ENCODE assay signal across 29 cellular contexts in genomic region chr20:9038791-9039190, GRCh38. TPM values are rescaled to one million over a fixed set of nuclear protein-coding genes. Genes with fewer than 3 reads are reported as not detected.
"Had no signal": no experiment of that assay in that cellular context is flagged by ENCODE, and none has a peak within 500 bp of the region (broad histone marks: within the 10 kb centered on the region; RNA-seq: fewer than 3 reads in every experiment).

No MANE protein-coding gene starts in this region.

- H3K4me3 ChIP-seq: heart right ventricle, lung, neural progenitor cell, sigmoid colon, testis, uterus had no signal

- FAIRE-seq: kidney, TTC549 had no signal

- H3K9ac ChIP-seq: neural progenitor cell had no signal

- H3K9me3 Mint-ChIP-seq: activated T-helper 1 cell treated with anti-CD3 and anti-CD28 coated beads, Interleukin-12 subunit alpha, Interleukin-12 subunit beta, Interleukin-2, Interleukin-4 antibody, amounts not matched to agents 30 ng/mL and 10 ng/mL and 1 ng/mL, durations not matched to agents 14 hours and 24 hours and 36 hours; dendritic cell treated with granulocyte-macrophage colony-stimulating factor and Interleukin-4, amounts not matched to agents 40 ng/mL and 50 ng/mL, for 4 days; neural progenitor cell had no signal

- H3K4me1 ChIP-seq: heart right ventricle, neural progenitor cell, sigmoid colon, testis, uterus had no signal

- DNase-seq: activated CD4-positive, alpha-beta T cell treated with anti-CD3 and anti-CD28 coated beads for 1 hour; activated CD4-positive, alpha-beta T cell treated with anti-CD3 and anti-CD28 coated beads, Interleukin-2, amount 50 U/mL, for 1 hour; activated CD8-positive, alpha-beta T cell treated with anti-CD3 and anti-CD28 coated beads, Interleukin-2, amount 10 ng/mL, durations not matched to agents 7 days and 5 days; activated gamma-delta T cell; aorta; caudate nucleus; effector CD4-positive, alpha-beta T cell; erythroblast; heart right ventricle; kidney; naive thymus-derived CD4-positive, alpha-beta T cell; retina; sigmoid colon; stimulated activated CD4-positive, alpha-beta T cell treated with anti-CD3 and anti-CD28 coated beads, Interleukin-2, amount 100 ng/mL, for 48 hours; stimulated activated CD8-positive, alpha-beta memory T cell treated with anti-CD3 and anti-CD28 coated beads, Interleukin-4, amount 100 ng/mL, for 48 hours; stimulated activated naive B cell treated with anti-CD40 and anti-IgM and Interleukin-4, amounts not matched to agents 10 μg/mL and 1 μg/mL and 100 μg/mL, for 72 hours; testis; trophoblast cell; uterus had no signal

- ATAC-seq: activated CD8-positive, alpha-beta T cell treated with anti-CD3 and anti-CD28 coated beads, Interleukin-2, amount 10 ng/mL, durations not matched to agents 7 days and 5 days; heart right ventricle; left lobe of liver; naive thymus-derived CD4-positive, alpha-beta T cell; stimulated activated naive B cell treated with anti-CD40 and anti-IgM and Interleukin-4, amounts not matched to agents 10 μg/mL and 1 μg/mL and 100 μg/mL, for 72 hours had no signal

- H3K36me3 ChIP-seq: heart right ventricle, neural progenitor cell, sigmoid colon, uterus had no signal

- H3K27me3 ChIP-seq: heart right ventricle, neural progenitor cell, sigmoid colon, testis, uterus had no signal

- H2AFZ ChIP-seq: neural progenitor cell had no signal

- H3K4me1 Mint-ChIP-seq: activated naive CD4-positive, alpha-beta T cell treated with anti-CD3 and anti-CD28 coated beads, Interleukin-2, amount 50 U/mL, for 24 hours; naive thymus-derived CD4-positive, alpha-beta T cell; stimulated activated naive B cell treated with anti-CD40 and anti-IgM and Interleukin-4, amounts not matched to agents 10 μg/mL and 1 μg/mL and 100 μg/mL, for 72 hours had no signal

- H3K36me3 Mint-ChIP-seq: activated naive CD4-positive, alpha-beta T cell treated with anti-CD3 and anti-CD28 coated beads, Interleukin-2, amount 50 U/mL, for 24 hours; brain; naive thymus-derived CD4-positive, alpha-beta T cell; neural progenitor cell; stimulated activated naive B cell treated with anti-CD40 and anti-IgM and Interleukin-4, amounts not matched to agents 10 μg/mL and 1 μg/mL and 100 μg/mL, for 72 hours had no signal

- H3K27me3 Mint-ChIP-seq: activated naive CD4-positive, alpha-beta T cell treated with anti-CD3 and anti-CD28 coated beads, Interleukin-2, amount 50 U/mL, for 24 hours; dendritic cell treated with granulocyte-macrophage colony-stimulating factor and Interleukin-4, amounts not matched to agents 40 ng/mL and 50 ng/mL, for 4 days; progenitor cell of endocrine pancreas had no signal

- H3K27ac Mint-ChIP-seq: activated CD8-positive, alpha-beta T cell treated with anti-CD3 and anti-CD28 coated beads, Interleukin-2, amount 10 ng/mL, durations not matched to agents 7 days and 5 days; activated naive CD4-positive, alpha-beta T cell treated with anti-CD3 and anti-CD28 coated beads, Interleukin-2, amount 50 U/mL, for 24 hours; activated T-helper 1 cell treated with anti-CD3 and anti-CD28 coated beads, Interleukin-12 subunit alpha, Interleukin-12 subunit beta, Interleukin-2, Interleukin-4 antibody, amounts not matched to agents 30 ng/mL and 10 ng/mL and 1 ng/mL, durations not matched to agents 14 hours and 24 hours and 36 hours; brain; dendritic cell treated with granulocyte-macrophage colony-stimulating factor and Interleukin-4, amounts not matched to agents 40 ng/mL and 50 ng/mL, for 4 days; naive thymus-derived CD4-positive, alpha-beta T cell; neural progenitor cell; progenitor cell of endocrine pancreas; stimulated activated naive B cell treated with anti-CD40 and anti-IgM and Interleukin-4, amounts not matched to agents 10 μg/mL and 1 μg/mL and 100 μg/mL, for 72 hours; T-helper 2 cell treated with Interferon-gamma antibody and Interleukin-4, amounts not matched to agents 5 μg/mL and 100 μg/mL, for 36 hours had no signal

- H3K27ac ChIP-seq: heart right ventricle, neural progenitor cell, testis, uterus had no signal

- H3K4me3 Mint-ChIP-seq: activated CD8-positive, alpha-beta T cell treated with anti-CD3 and anti-CD28 coated beads, Interleukin-2, amount 10 ng/mL, durations not matched to agents 7 days and 5 days; activated naive CD4-positive, alpha-beta T cell treated with anti-CD3 and anti-CD28 coated beads, Interleukin-2, amount 50 U/mL, for 24 hours; activated T-helper 1 cell treated with anti-CD3 and anti-CD28 coated beads, Interleukin-12 subunit alpha, Interleukin-12 subunit beta, Interleukin-2, Interleukin-4 antibody, amounts not matched to agents 30 ng/mL and 10 ng/mL and 1 ng/mL, durations not matched to agents 14 hours and 24 hours and 36 hours; brain; dendritic cell treated with granulocyte-macrophage colony-stimulating factor and Interleukin-4, amounts not matched to agents 40 ng/mL and 50 ng/mL, for 4 days; naive thymus-derived CD4-positive, alpha-beta T cell; neural progenitor cell; stimulated activated naive B cell treated with anti-CD40 and anti-IgM and Interleukin-4, amounts not matched to agents 10 μg/mL and 1 μg/mL and 100 μg/mL, for 72 hours; T-helper 2 cell treated with Interferon-gamma antibody and Interleukin-4, amounts not matched to agents 5 μg/mL and 100 μg/mL, for 36 hours had no signal

- H3K9me3 ChIP-seq: heart right ventricle, sigmoid colon, testis, uterus had no signal

- H3K4me2 ChIP-seq: neural progenitor cell had no signal

RNA-seq across cellular contexts. Expression of gene PLCB4, which starts 30.1 kb away (rescaled TPM):
- total RNA-seq: activated CD8-positive, alpha-beta T cell treated with anti-CD3 and anti-CD28 coated beads, Interleukin-2, amount 10 ng/mL, durations not matched to agents 7 days and 5 days; activated T-helper 1 cell treated with anti-CD3 and anti-CD28 coated beads, Interleukin-12 subunit alpha, Interleukin-12 subunit beta, Interleukin-2, Interleukin-4 antibody, amounts not matched to agents 30 ng/mL and 10 ng/mL and 1 ng/mL, durations not matched to agents 14 hours and 24 hours and 36 hours had no signal
